9 cellular contexts compared by ENCODE assay signal in genomic region chr1:150561830-150562367, GRCh38. TPM values are rescaled to one million over a fixed set of nuclear protein-coding genes. Genes with fewer than 3 reads are reported as not detected.
DNase-seq lines count a peak whose midpoint lies in the region; ATAC-seq and TF ChIP-seq lines count a peak whose summit lies in the region.
"Had no signal": no experiment of that assay in that cellular context is flagged by ENCODE, and none has a peak within 500 bp of the region (broad histone marks: within the 10 kb centered on the region; RNA-seq: fewer than 3 reads in every experiment).

No MANE protein-coding gene starts in this region.

- peaks cover 48% of the 10 kb centered on the region for H3K79me2 ChIP-seq in neural progenitor cell (ENCODE audit: low read depth)

- H3K4me2 ChIP-seq in IMR-90 (ENCODE audit: low read depth, low read length) = peak overlapping the region; percentile 76
- H3K4me2 ChIP-seq in neural progenitor cell = peak overlapping the region; percentile 89

- TF ChIP-seq POLR2A in IMR-90 (IDR thresholded peaks at IDR 0.05; ENCODE audit: low read depth, low read length) = peak; percentile 46

- H3K27ac ChIP-seq in CD4-positive, CD25-positive, alpha-beta regulatory T cell (ENCODE audit: insufficient read depth, low read length, poor library complexity, severe bottlenecking) = peak overlapping the region; percentile 95
- H3K27ac ChIP-seq in IMR-90 (ENCODE audit: insufficient read depth, low read length) = peak overlapping the region; percentile 96
- peak overlapping the region; percentile 100 for H3K27ac ChIP-seq in RWPE2 (ENCODE audit: poor library complexity, severe bottlenecking)
- H3K27ac ChIP-seq in neural progenitor cell = peak overlapping the region; percentile 98
- H3K27ac ChIP-seq in stomach smooth muscle (ENCODE audit: low read length) = peak overlapping the region; percentile 100

- peak; percentile 53 to 56 for ATAC-seq in CD4-positive, CD25-positive, alpha-beta regulatory T cell (ENCODE audit: low read depth in 2 of 2)
- ATAC-seq in GM19395 (IDR thresholded peaks at IDR 0.05; ENCODE audit: unreplicated experiment) (peak; percentile 44), IMR-90 (ENCODE audit: low read depth) (peak; percentile 58), RWPE2 (ENCODE audit: low read depth) (peak; percentile 65)

- no peaks in the 10 kb centered on the region for H3K9me3 ChIP-seq in CD4-positive, CD25-positive, alpha-beta regulatory T cell (ENCODE audit: control insufficient read depth in 2 of 2, low read length in 2 of 2)
- H3K9me3 ChIP-seq in IMR-90 (ENCODE audit: control insufficient read depth, insufficient read depth, low read length) (no peaks in the 10 kb centered on the region), RWPE2 (ENCODE audit: severe bottlenecking) (no peaks in the 10 kb centered on the region), neural progenitor cell (ENCODE audit: low read depth) (no peaks in the 10 kb centered on the region), stomach smooth muscle (ENCODE audit: control insufficient read depth in 2 of 2, low read length in 2 of 2) (no peaks in the 10 kb centered on the region)

- H4K91ac ChIP-seq in IMR-90 (ENCODE audit: insufficient read depth, low read depth, low read length) = peak overlapping the region; percentile 100

- H2AK5ac ChIP-seq in IMR-90 (ENCODE audit: low read depth, low read length) = peak overlapping the region; percentile 93

- H3K36me3 ChIP-seq in CD4-positive, CD25-positive, alpha-beta regulatory T cell (ENCODE audit: control insufficient read depth, insufficient read depth, low read length) = no peaks in the 10 kb centered on the region
- H3K36me3 ChIP-seq in IMR-90 (ENCODE audit: control insufficient read depth, insufficient read depth, low read length) = no peaks in the 10 kb centered on the region; the same call in 1 of the 2 replicates
- H3K36me3 ChIP-seq in RWPE2 (ENCODE audit: low read depth) = peaks cover 13% of the 10 kb centered on the region
- H3K36me3 ChIP-seq in neural progenitor cell = no peaks in the 10 kb centered on the region
- peaks cover 0 to 2% of the 10 kb centered on the region in 2 donors for H3K36me3 ChIP-seq in stomach smooth muscle (ENCODE audit: control insufficient read depth in 2 of 2, insufficient read depth in 2 of 2, low read length in 2 of 2)

- peaks cover 25% of the 10 kb centered on the region for H3K9me1 ChIP-seq in IMR-90 (ENCODE audit: insufficient read depth, low read length)

- H2BK15ac ChIP-seq in IMR-90 (ENCODE audit: low read depth, low read length) = peak overlapping the region; percentile 96

- WGBS in IMR-90 (ENCODE audit: extremely low coverage in 2 of 2, insufficient read length in 1 of 2), 2 experiments = 2% methylated on average over 6 of the region's 20 CpGs; no CpG with 5 or more reads in 1 of the 2 experiments

- peak overlapping the region; percentile 99 to 100 (median 99) for H3K27ac Mint-ChIP-seq in CD4-positive, CD25-positive, alpha-beta regulatory T cell
- peak overlapping the region; percentile 99 for H3K27ac Mint-ChIP-seq in neural progenitor cell

- H2AFZ ChIP-seq in IMR-90 (replicated peaks; ENCODE audit: low read length, poor library complexity) (peak overlapping the region; percentile 96), neural progenitor cell (replicated peaks) (peak overlapping the region; percentile 6)

- BruUV-seq in IMR-90 (replicated peaks; lab: Mats Ljungman, UMichigan) = no TSS peak

- CTCF ChIA-PET in IMR-90 (lab: Yijun Ruan, JAX) = interaction anchor here (0.7 to 2.2 kb wide), 3 partner anchors 58 to 375 kb away, joined by 3 to 17 read pairs (median 5); no protein-coding TSS in a partner anchor

- POLR2A ChIA-PET in IMR-90 (lab: Charles Lee; ENCODE audit: unreplicated experiment) = interaction anchor here (0.5 to 3.0 kb wide), 5 partner anchors 9 to 20 kb away, joined by 3 to 18 read pairs (median 4); partner anchors contain the start of gene MCL1

- TF ChIP-seq CTCF in IMR-90 (conservative IDR thresholded peaks at IDR 0.05; ENCODE audit: low read depth, low read length) (no peak), RWPE2 (IDR thresholded peaks at IDR 0.05; ENCODE audit: poor library complexity, severe bottlenecking) (no peak), fibroblast of villous mesenchyme (IDR thresholded peaks at IDR 0.05; ENCODE audit: insufficient read depth, low read depth, low read length) (no peak), neural progenitor cell (IDR thresholded peaks at IDR 0.05) (no peak)

- peak overlapping the region; percentile 88 to 100 (median 96) for H3K4me3 Mint-ChIP-seq in CD4-positive, CD25-positive, alpha-beta regulatory T cell
- peak overlapping the region; percentile 87 for H3K4me3 Mint-ChIP-seq in neural progenitor cell

- H3K36me3 Mint-ChIP-seq in CD4-positive, CD25-positive, alpha-beta regulatory T cell = peaks cover 5% of the 10 kb centered on the region
- no peaks in the 10 kb centered on the region for H3K36me3 Mint-ChIP-seq in neural progenitor cell

- peak overlapping the region; percentile 91 to 97 for H4K8ac ChIP-seq in IMR-90 (ENCODE audit: low read depth in 2 of 2, low read length in 2 of 2)

- H3F3A ChIP-seq in neural progenitor cell (ENCODE audit: low read depth) = peaks cover 38% of the 10 kb centered on the region

- peak overlapping the region; percentile 90 for H3K4me3 ChIP-seq in CD4-positive, CD25-positive, alpha-beta regulatory T cell (ENCODE audit: low read depth, low read length)
- H3K4me3 ChIP-seq in IMR-90 (ENCODE audit: insufficient read depth, low read depth, low read length) (peak overlapping the region; percentile 24), RWPE2 (ENCODE audit: severe bottlenecking) (peak overlapping the region; percentile 41), fibroblast of villous mesenchyme (ENCODE audit: low read depth, low read length) (peak overlapping the region; percentile 70), neural progenitor cell (peak overlapping the region; percentile 64), stomach smooth muscle (ENCODE audit: low read length in 2 of 2) (peak overlapping the region; percentile 66 to 80)

- intact Hi-C loops in IMR-90 (cut with micrococcal nuclease) = loop anchor here (1.0 to 10.0 kb wide), 9 partner anchors 15 to 443 kb away; partner anchors contain the start of genes ARNT, CA14, GOLPH3L and MINDY1

- no peaks in the 10 kb centered on the region for H3K27me3 Mint-ChIP-seq in CD4-positive, CD25-positive, alpha-beta regulatory T cell
- peaks cover 2% of the 10 kb centered on the region for H3K27me3 Mint-ChIP-seq in neural progenitor cell (ENCODE audit: insufficient read depth, low read depth)

- peak overlapping the region; percentile 93 for H3K9ac ChIP-seq in IMR-90 (ENCODE audit: low read depth, low read length)
- peak overlapping the region; percentile 78 for H3K9ac ChIP-seq in neural progenitor cell
- H3K9ac ChIP-seq in stomach smooth muscle (ENCODE audit: low read length in 2 of 2) = peak overlapping the region; percentile 99 to 100

- TF ChIP-seq RAD21 in IMR-90 (IDR thresholded peaks at IDR 0.05; ENCODE audit: low read length) = no peak

- in situ Hi-C loops in IMR-90 (cut with MboI; ENCODE audit: low sequenced_read_pairs) = loop anchor here (10.0 kb wide), 1 partner anchor 243 kb away; the partner anchor contains the start of gene CTSK

- peaks cover 12 to 80% of the 10 kb centered on the region in 2 experiments for H3K79me1 ChIP-seq in IMR-90 (ENCODE audit: low read depth in 1 of 2, low read length in 2 of 2)

- H3K56ac ChIP-seq in IMR-90 (ENCODE audit: extremely low read depth, insufficient read depth, low read length) = peak overlapping the region; percentile 99

- peaks cover 12 to 64% (median 38%) of the 10 kb centered on the region in 4 donors for H3K4me1 Mint-ChIP-seq in CD4-positive, CD25-positive, alpha-beta regulatory T cell
- H3K4me1 Mint-ChIP-seq in neural progenitor cell = peaks cover 45% of the 10 kb centered on the region

- peak overlapping the region; percentile 97 for H2BK20ac ChIP-seq in IMR-90 (ENCODE audit: low read depth, low read length)

- peak; percentile 70 to 96 (median 78) for DNase-seq in CD4-positive, CD25-positive, alpha-beta regulatory T cell
- DNase-seq in IMR-90 = peak; percentile 91
- DNase-seq in RWPE2 (ENCODE audit: low spot score) = peak; percentile 94
- peak; percentile 79 for DNase-seq in activated gamma-delta T cell treated with anti-CD3 and anti-CD28 coated beads, Interleukin-2, amount 50 U/mL, for 16 hours (ENCODE audit: low read depth)
- peak; percentile 96 for DNase-seq in fibroblast of villous mesenchyme (ENCODE audit: low read depth)
- peak; percentile 94 for DNase-seq in neural progenitor cell (ENCODE audit: low spot score)

- peak overlapping the region; percentile 96 for H2BK5ac ChIP-seq in IMR-90 (ENCODE audit: low read depth, low read length, poor library complexity, severe bottlenecking)

- peaks cover 25% of the 10 kb centered on the region for H4K20me1 ChIP-seq in IMR-90 (ENCODE audit: insufficient read depth, low read length)
- H4K20me1 ChIP-seq in neural progenitor cell (ENCODE audit: low read depth) = peaks cover 5% of the 10 kb centered on the region

- no peaks in the 10 kb centered on the region for H3K9me3 Mint-ChIP-seq in CD4-positive, CD25-positive, alpha-beta regulatory T cell
- no peaks in the 10 kb centered on the region for H3K9me3 Mint-ChIP-seq in neural progenitor cell

- H3K27me3 ChIP-seq in CD4-positive, CD25-positive, alpha-beta regulatory T cell (ENCODE audit: control insufficient read depth, insufficient read depth, low read length) = no peaks in the 10 kb centered on the region
- H3K27me3 ChIP-seq in IMR-90 (ENCODE audit: control insufficient read depth, insufficient read depth, low read length) (no peaks in the 10 kb centered on the region), RWPE2 (ENCODE audit: insufficient read depth, poor library complexity, severe bottlenecking) (no peaks in the 10 kb centered on the region), neural progenitor cell (no peaks in the 10 kb centered on the region), stomach smooth muscle (ENCODE audit: control insufficient read depth in 1 of 2, insufficient read depth in 2 of 2, low read length in 2 of 2) (no peaks in the 10 kb centered on the region)

- peak overlapping the region; percentile 91 for H4K5ac ChIP-seq in IMR-90 (ENCODE audit: low read depth, low read length)

- H3K18ac ChIP-seq in IMR-90 (ENCODE audit: low read depth, low read length) = peak overlapping the region; percentile 89

- H3K4me1 ChIP-seq in CD4-positive, CD25-positive, alpha-beta regulatory T cell (ENCODE audit: control insufficient read depth, insufficient read depth, low read length, poor library complexity, severe bottlenecking) = peaks cover 73% of the 10 kb centered on the region
- H3K4me1 ChIP-seq in IMR-90 (ENCODE audit: control insufficient read depth, insufficient read depth, low read length) (peaks cover 30% of the 10 kb centered on the region), RWPE2 (ENCODE audit: insufficient read depth, poor library complexity, severe bottlenecking) (peaks cover 36% of the 10 kb centered on the region), neural progenitor cell (peaks cover 30% of the 10 kb centered on the region), stomach smooth muscle (ENCODE audit: control insufficient read depth, insufficient read depth, low read length) (peaks cover 77% of the 10 kb centered on the region)

- H3K14ac ChIP-seq in IMR-90 (replicated peaks; ENCODE audit: low read depth, low read length) = peak overlapping the region; percentile 89

- H3K23ac ChIP-seq in IMR-90 (ENCODE audit: low read depth, low read length) = peak overlapping the region; percentile 89

- peak overlapping the region; percentile 96 for H2AK9ac ChIP-seq in IMR-90 (replicated peaks; ENCODE audit: low read depth, low read length, poor library complexity)

- dilution Hi-C loops in IMR-90 (cut with HindIII; ENCODE audit: low sequenced_read_pairs, unreplicated experiment) = no loop called here

- peak overlapping the region; percentile 99 for H3K4ac ChIP-seq in IMR-90 (ENCODE audit: low read depth, low read length)

- peak overlapping the region; percentile 98 for H2BK120ac ChIP-seq in IMR-90 (ENCODE audit: low read depth, low read length)

RNA-seq across cellular contexts. Expression of gene ADAMTSL4, which starts 12.7 kb away (rescaled TPM):
- total RNA-seq in CD4-positive, CD25-positive, alpha-beta regulatory T cell = 0.12 TPM
- under 1 TPM in 1 of 4 donors, not detected in 3; 0.22 TPM for polyA plus RNA-seq in CD4-positive, CD25-positive, alpha-beta regulatory T cell
- total RNA-seq in IMR-90 (2012; rRNA removed) = 0.54 and 0.56 TPM in 2 replicates
- polyA plus RNA-seq in IMR-90 (2012; rRNA removed) = 11.3 and 12.2 TPM in 2 replicates
- polyA plus RNA-seq in IMR-90 (2012; cell fraction: cytosol; rRNA removed) = 7.9 and 11.9 TPM in 2 replicates
- 44.4 and 63.5 TPM in 2 replicates for polyA plus RNA-seq in IMR-90 (2012; cell fraction: nucleus; rRNA removed; ENCODE audit: low replicate concordance)
- total RNA-seq in fibroblast of villous mesenchyme = 2.9 and 8.6 TPM in 2 replicates
- not detected in 2 replicates for total RNA-seq in neural progenitor cell (ENCODE audit: low replicate concordance)

RNA-seq across cellular contexts. Expression of gene MCL1, which starts 17.5 kb away (rescaled TPM):
- total RNA-seq in CD4-positive, CD25-positive, alpha-beta regulatory T cell = 764 TPM
- polyA plus RNA-seq in CD4-positive, CD25-positive, alpha-beta regulatory T cell = 100 to 1,000 TPM; 167 to 209 (median 178) TPM
- total RNA-seq in IMR-90 (2012; rRNA removed) = 142 and 212 TPM in 2 replicates
- 79.5 and 88.4 TPM in 2 replicates for polyA plus RNA-seq in IMR-90 (2012; rRNA removed)
- 32.7 and 42.7 TPM in 2 replicates for polyA plus RNA-seq in IMR-90 (2012; cell fraction: cytosol; rRNA removed)
- 327 and 737 TPM in 2 replicates for polyA plus RNA-seq in IMR-90 (2012; cell fraction: nucleus; rRNA removed; ENCODE audit: low replicate concordance)
- total RNA-seq in fibroblast of villous mesenchyme = 218 and 272 TPM in 2 replicates
- total RNA-seq in neural progenitor cell (ENCODE audit: low replicate concordance) = 202 and 232 TPM in 2 replicates

RNA-seq across cellular contexts. Expression of gene FALEC, which starts 46.3 kb away (rescaled TPM):
- not detected for total RNA-seq in CD4-positive, CD25-positive, alpha-beta regulatory T cell
- polyA plus RNA-seq in CD4-positive, CD25-positive, alpha-beta regulatory T cell = under 1 TPM in 1 of 4 donors, not detected in 3; 0.42 TPM
- total RNA-seq in IMR-90 (2012; rRNA removed) (not detected in 2 replicates), fibroblast of villous mesenchyme (0.64 and 1.3 TPM in 2 replicates), neural progenitor cell (ENCODE audit: low replicate concordance) (0.96 TPM in 1 of 2 replicates, not detected in the other)
- 0.26 TPM in 1 of 2 replicates, not detected in the other for polyA plus RNA-seq in IMR-90 (2012; rRNA removed)
- polyA plus RNA-seq in IMR-90 (2012; cell fraction: cytosol; rRNA removed) = 0.12 TPM in 1 of 2 replicates, not detected in the other
- not detected in 2 replicates for polyA plus RNA-seq in IMR-90 (2012; cell fraction: nucleus; rRNA removed; ENCODE audit: low replicate concordance)
- total RNA-seq: glomerular endothelial cell had no signal

RNA-seq across cellular contexts. Expression of gene ECM1, which starts 54.0 kb away (rescaled TPM):
- 0.22 TPM for total RNA-seq in CD4-positive, CD25-positive, alpha-beta regulatory T cell
- under 1 TPM in 1 of 4 donors, not detected in 3; 0.10 TPM for polyA plus RNA-seq in CD4-positive, CD25-positive, alpha-beta regulatory T cell
- total RNA-seq in IMR-90 (2012; rRNA removed) (17.2 and 20.1 TPM in 2 replicates), fibroblast of villous mesenchyme (20.3 and 24.5 TPM in 2 replicates), neural progenitor cell (ENCODE audit: low replicate concordance) (0.30 and 0.65 TPM in 2 replicates)
- polyA plus RNA-seq in IMR-90 (2012; rRNA removed) = 230 and 264 TPM in 2 replicates
- polyA plus RNA-seq in IMR-90 (2012; cell fraction: cytosol; rRNA removed) = 156 and 270 TPM in 2 replicates
- polyA plus RNA-seq in IMR-90 (2012; cell fraction: nucleus; rRNA removed; ENCODE audit: low replicate concordance) = 174 and 251 TPM in 2 replicates

Comparison
In these comparisons a context has a peak if more than half of its experiments do, and no peak if none do; other contexts are left out.
1. Peak in every context shown above with its lines: DNase-seq, ATAC-seq, H3K4me3 ChIP-seq and H3K27ac ChIP-seq.
2. H3K4me3 ChIP-seq: peak in every context shown above with its lines; median percentile 90 in CD4-positive, CD25-positive, alpha-beta regulatory T cell; 73 in stomach smooth muscle; 70 in fibroblast of villous mesenchyme; 64 in neural progenitor cell; 41 in RWPE2; 24 in IMR-90.